ENCODE assay signal across 9 cellular contexts in genomic region chr4:176793060-176793605, GRCh38. TPM values are rescaled to one million over a fixed set of nuclear protein-coding genes. Genes with fewer than 3 reads are reported as not detected.
DNase-seq lines count a peak whose midpoint lies in the region; ATAC-seq and TF ChIP-seq lines count a peak whose summit lies in the region.
"Had no signal": no experiment of that assay in that cellular context is flagged by ENCODE, and none has a peak within 500 bp of the region (broad histone marks: within the 10 kb centered on the region; RNA-seq: fewer than 3 reads in every experiment).

No MANE protein-coding gene starts in this region.

- H3K4me1 ChIP-seq in MM.1S (ENCODE audit: low read length) (no peaks in the 10 kb centered on the region), esophagus (ENCODE audit: control insufficient read depth in 2 of 2, insufficient read depth in 2 of 2, low read length in 1 of 2) (peaks cover 0 to 7% of the 10 kb centered on the region in 2 donors), neuronal stem cell (ENCODE audit: control insufficient read depth in 2 of 2, insufficient read depth in 1 of 2, low read depth in 1 of 2, low read length in 2 of 2) (peaks cover 0 to 6% of the 10 kb centered on the region in 2 donors)

- no peak overlapping the region for H3K4ac ChIP-seq in neuronal stem cell (ENCODE audit: low read length)

- no peaks in the 10 kb centered on the region for H3K79me2 ChIP-seq in MM.1S (ENCODE audit: low read length)

- H2AK5ac ChIP-seq in neuronal stem cell (ENCODE audit: low read depth, low read length): no peak overlapping the region

- H3K4me2 ChIP-seq in MM.1S (ENCODE audit: low read depth, low read length) (peak overlapping the region; percentile 16; the same call in 1 of the 2 replicates), neuronal stem cell (ENCODE audit: insufficient read depth, low read length, poor library complexity, severe bottlenecking) (peak overlapping the region; percentile 64)

- H3K23ac ChIP-seq in neuronal stem cell (ENCODE audit: low read depth, low read length, poor library complexity): no peak overlapping the region

- H2AFZ ChIP-seq in MM.1S (ENCODE audit: low read length) (no peak overlapping the region), neuronal stem cell (ENCODE audit: low read length) (peak overlapping the region; percentile 100)

- H3K27me3 ChIP-seq in MM.1S (replicated peaks; ENCODE audit: insufficient read depth, low read length): no peaks in the 10 kb centered on the region
- H3K27me3 ChIP-seq in esophagus (ENCODE audit: control insufficient read depth in 1 of 2, insufficient read depth in 2 of 2, low read length in 2 of 2): no peaks in the 10 kb centered on the region
- peaks cover 0 to 33% (median 8%) of the 10 kb centered on the region in 3 experiments for H3K27me3 ChIP-seq in neuronal stem cell (ENCODE audit: control insufficient read depth in 3 of 3, insufficient read depth in 3 of 3, low read depth in 1 of 3, low read length in 3 of 3)

- POLR2A ChIA-PET in AG04449 (lab: Yijun Ruan, JAX): interaction anchor here (0.9 to 4.2 kb wide), 8 partner anchors 44 to 278 kb away, joined by 3 to 33 read pairs (median 6); no protein-coding TSS in a partner anchor

- DNase-seq in AG04449 (ENCODE audit: low read depth, low spot score): no peak
- no peak for DNase-seq in MM.1S
- DNase-seq in neuronal stem cell (ENCODE audit: low spot score): no peak
- no peak for DNase-seq in AG20443 (ENCODE audit: low spot score)
- DNase-seq: Karpas-422 had no signal

- H2BK120ac ChIP-seq in neuronal stem cell (ENCODE audit: low read depth, low read length): no peak overlapping the region

- H3K9ac ChIP-seq in MM.1S (ENCODE audit: low read length) (no peak overlapping the region), neuronal stem cell (ENCODE audit: low read depth, low read length, poor library complexity) (peak overlapping the region; percentile 37)

- no peak overlapping the region for H2BK15ac ChIP-seq in neuronal stem cell (ENCODE audit: low read length)

- H3K4me3 ChIP-seq in AG04449 (ENCODE audit: low read depth, low read length) (peak overlapping the region; percentile 47), MM.1S (ENCODE audit: low read length) (no peak overlapping the region), esophagus (ENCODE audit: low read depth in 1 of 2, low read length in 2 of 2) (peak overlapping the region; percentile 57 to 71), neuronal stem cell (ENCODE audit: low read length in 2 of 2) (no peak overlapping the region)

- H4K8ac ChIP-seq in neuronal stem cell (ENCODE audit: low read depth, low read length): no peak overlapping the region

- TF ChIP-seq CTCF in AG04449 (IDR thresholded peaks at IDR 0.05; ENCODE audit: insufficient read depth, low read length, missing control alignments): no peak
- no peak for TF ChIP-seq CTCF in MM.1S (IDR thresholded peaks at IDR 0.05; ENCODE audit: low read length)

- H3K18ac ChIP-seq in neuronal stem cell (ENCODE audit: low read length): no peak overlapping the region

- CTCF ChIA-PET in AG04449 (lab: Yijun Ruan, JAX): interaction anchor here (0.7 to 3.8 kb wide), 8 partner anchors 10 to 414 kb away, joined by 3 to 52 read pairs (median 4); no protein-coding TSS in a partner anchor

- no peaks in the 10 kb centered on the region for H3K36me3 ChIP-seq in MM.1S (replicated peaks; ENCODE audit: insufficient read depth, low read length)
- no peaks in the 10 kb centered on the region for H3K36me3 ChIP-seq in esophagus (ENCODE audit: control insufficient read depth in 2 of 2, insufficient read depth in 2 of 2, low read length in 1 of 2)
- H3K36me3 ChIP-seq in neuronal stem cell (replicated peaks in 1 of 2; ENCODE audit: control insufficient read depth in 2 of 2, insufficient read depth in 2 of 2, low read length in 2 of 2): no peaks in the 10 kb centered on the region

- H2BK12ac ChIP-seq in neuronal stem cell (ENCODE audit: low read length): no peak overlapping the region

- no peak overlapping the region for H4K91ac ChIP-seq in neuronal stem cell (ENCODE audit: low read depth, low read length, poor library complexity)

- no peaks in the 10 kb centered on the region for H4K20me1 ChIP-seq in MM.1S (ENCODE audit: insufficient read depth, low read length)

- H3K14ac ChIP-seq in neuronal stem cell (ENCODE audit: low read length): no peak overlapping the region

- no peaks in the 10 kb centered on the region for H3K79me1 ChIP-seq in neuronal stem cell (ENCODE audit: low read depth, low read length)

- no peak overlapping the region for H3K27ac ChIP-seq in MM.1S (ENCODE audit: low read length)
- H3K27ac ChIP-seq in esophagus (ENCODE audit: low read depth in 2 of 2, low read length in 1 of 2): peak overlapping the region; percentile 42 to 52
- H3K27ac ChIP-seq in neuronal stem cell (replicated peaks; ENCODE audit: low read length): no peak overlapping the region

- H3K9me3 ChIP-seq in MM.1S (replicated peaks; ENCODE audit: insufficient read depth, low read length): no peaks in the 10 kb centered on the region
- no peaks in the 10 kb centered on the region for H3K9me3 ChIP-seq in esophagus (ENCODE audit: control insufficient read depth in 2 of 2, insufficient read depth in 1 of 2, low read depth in 1 of 2, low read length in 1 of 2)
- no peaks in the 10 kb centered on the region for H3K9me3 ChIP-seq in neuronal stem cell (replicated peaks in 1 of 2; ENCODE audit: control insufficient read depth in 2 of 2, insufficient read depth in 1 of 2, low read depth in 1 of 2, low read length in 2 of 2)

- no peak overlapping the region for H2BK5ac ChIP-seq in neuronal stem cell (ENCODE audit: low read length)

- ATAC-seq in GM18519 (IDR thresholded peaks at IDR 0.05; ENCODE audit: low FRiP score, unreplicated experiment) (no peak), GM18867 (IDR thresholded peaks at IDR 0.05; ENCODE audit: unreplicated experiment) (no peak), GM18520 (IDR thresholded peaks at IDR 0.05; ENCODE audit: unreplicated experiment) (no peak)

- no peaks in the 10 kb centered on the region for H3K9me2 ChIP-seq in MM.1S (replicated peaks; ENCODE audit: insufficient read depth, low read length)

- 8 to 10% methylated on average over 17 to 24 of the region's 24 CpGs for WGBS in esophagus, 2 donors
- WGBS in neuronal stem cell (ENCODE audit: extremely low coverage in 2 of 2, insufficient read length in 2 of 2, insufficient replicate concordance in 1 of 2), 2 donors: no CpG with 5 or more reads among the region's 24 CpGs

- H3F3A ChIP-seq in MM.1S (ENCODE audit: insufficient read depth, low read length): no peaks in the 10 kb centered on the region

RNA-seq across cellular contexts. Expression of gene VEGFC, which starts 0.4 kb away (rescaled TPM):
- 1 to 10 TPM; 1.3 to 2.3 TPM for polyA plus RNA-seq in esophagus
- polyA plus RNA-seq in neuronal stem cell (2013, experiment 1 of 2): 2.3 TPM
- polyA plus RNA-seq in neuronal stem cell (2013, experiment 2 of 2): 2.3 TPM

Comparison
In these comparisons a context has a peak if more than half of its experiments do, and no peak if none do; other contexts are left out.
1. H3K4me3 ChIP-seq: peak in AG04449 (single experiment) and esophagus (2 of 2); none in MM.1S (single experiment) and neuronal stem cell (0 of 2).
2. H3K27ac ChIP-seq: peak in esophagus (2 of 2); none in MM.1S (single experiment) and neuronal stem cell (single experiment).